ENCODE assay signal across 13 cellular contexts in genomic region chr19:53781332-53781731, GRCh38. TPM values are rescaled to one million over a fixed set of nuclear protein-coding genes. Genes with fewer than 3 reads are reported as not detected.
"Had no signal": no experiment of that assay in that cellular context is flagged by ENCODE, and none has a peak within 500 bp of the region (broad histone marks: within the 10 kb centered on the region; RNA-seq: fewer than 3 reads in every experiment).

No MANE protein-coding gene starts in this region.

RNA-seq across cellular contexts. Expression of gene NLRP12, which starts 42.8 kb away (rescaled TPM):
- total RNA-seq: activated B cell treated with CpG ODN at 0.5 μM for 24 hours; activated CD4-positive, alpha-beta memory T cell treated with anti-CD3 and anti-CD28 coated beads for 36 hours; activated CD4-positive, alpha-beta T cell treated with anti-CD3 and anti-CD28 coated beads, Interleukin-2, amount 10 ng/mL, durations not matched to agents 24 days and 14 days; activated CD8-positive, alpha-beta memory T cell treated with anti-CD3 and anti-CD28 coated beads for 36 hours; activated naive CD4-positive, alpha-beta T cell treated with anti-CD3 and anti-CD28 coated beads for 36 hours; activated naive CD4-positive, alpha-beta T cell treated with anti-CD3 and anti-CD28 coated beads, Interleukin-2, amount 50 U/mL, for 72 hours; activated T-cell treated with anti-CD3 and anti-CD28 coated beads, Interleukin-2, amount 50 U/mL, for 4 hours; activated T-cell treated with anti-CD3 and anti-CD28 coated beads, Interleukin-2, amount 50 U/mL, for 72 hours; activated T-helper 1 cell treated with anti-CD3 and anti-CD28 coated beads, Interleukin-12 subunit alpha, Interleukin-12 subunit beta, Interleukin-2, Interleukin-4 antibody, amounts not matched to agents 30 ng/mL and 10 ng/mL and 1 ng/mL, durations not matched to agents 14 hours and 24 hours and 36 hours; activated T-helper 17 cell treated with anti-CD3 and anti-CD28 coated beads, Interleukin-2, amount 50 U/mL, for 72 hours; astrocyte; T-helper 1 cell treated with Interleukin-12 subunit alpha and Interleukin-12 subunit beta and Interleukin-4 antibody, amounts not matched to agents 30 ng/mL and 1 ng/mL, for 36 hours; T-helper 2 cell treated with Interferon-gamma antibody and Interleukin-4, amounts not matched to agents 100 ng/mL and 5 ng/mL, for 36 hours had no signal
